In the genomic region with DNA sequence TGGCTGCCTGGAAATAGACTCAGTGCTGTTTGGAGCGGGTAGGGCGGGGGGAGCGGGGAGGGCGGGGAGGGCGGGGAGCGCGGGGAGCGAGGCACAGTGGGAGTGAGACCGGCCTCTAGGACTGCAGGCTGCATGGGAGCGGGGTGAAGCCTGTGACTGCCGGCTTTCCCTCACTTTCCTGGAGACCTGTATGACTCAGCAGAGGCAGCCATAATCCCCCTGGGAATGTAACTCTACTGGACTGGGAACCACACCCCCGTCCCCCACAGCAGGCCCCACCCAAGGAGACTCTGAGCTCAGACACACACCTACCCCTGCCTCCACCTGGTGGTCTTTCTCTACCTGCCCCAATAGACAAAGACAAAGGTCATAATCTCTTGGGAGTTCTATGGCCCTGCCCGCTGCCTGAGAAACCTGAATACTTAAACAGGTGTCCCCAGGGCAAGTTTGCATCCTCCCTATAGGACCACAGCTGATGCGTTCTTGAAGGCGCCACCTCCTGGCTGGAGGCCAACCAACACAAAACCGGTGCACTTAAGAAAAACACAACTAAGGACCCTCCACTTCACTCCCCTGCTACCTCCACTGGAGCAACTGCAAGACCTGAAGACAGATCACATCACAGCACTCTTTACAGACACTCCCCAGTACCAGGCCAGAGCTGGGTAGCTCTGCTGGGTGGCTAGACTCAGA, we compare ENCODE assay signal across 2 cellular contexts.
TF ChIP-seq lines count a peak whose summit lies in the region.

No MANE protein-coding gene starts in this region.

TF ChIP-seq in A549, 52 proteins besides CTCF, POLR2A, EP300 and RAD21:
- no peak for TF ChIP-seq NPAS2 (CRISPR knock-in tag; IDR thresholded peaks at IDR 0.05; ENCODE audit: borderline replicate concordance)
- TF ChIP-seq, protein P1, sequence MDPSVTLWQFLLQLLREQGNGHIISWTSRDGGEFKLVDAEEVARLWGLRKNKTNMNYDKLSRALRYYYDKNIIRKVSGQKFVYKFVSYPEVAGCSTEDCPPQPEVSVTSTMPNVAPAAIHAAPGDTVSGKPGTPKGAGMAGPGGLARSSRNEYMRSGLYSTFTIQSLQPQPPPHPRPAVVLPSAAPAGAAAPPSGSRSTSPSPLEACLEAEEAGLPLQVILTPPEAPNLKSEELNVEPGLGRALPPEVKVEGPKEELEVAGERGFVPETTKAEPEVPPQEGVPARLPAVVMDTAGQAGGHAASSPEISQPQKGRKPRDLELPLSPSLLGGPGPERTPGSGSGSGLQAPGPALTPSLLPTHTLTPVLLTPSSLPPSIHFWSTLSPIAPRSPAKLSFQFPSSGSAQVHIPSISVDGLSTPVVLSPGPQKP (IDR thresholded peaks at IDR 0.05; ENCODE audit: low read depth, low read length): no peak
- no peak for TF ChIP-seq RNF2 (IDR thresholded peaks at IDR 0.05; ENCODE audit: borderline replicate concordance, low read depth)
- no peak for TF ChIP-seq JUNB (IDR thresholded peaks at IDR 0.05)
- TF ChIP-seq SMC3 (IDR thresholded peaks at IDR 0.05): no peak
- no peak for TF ChIP-seq ZC3H11A (IDR thresholded peaks at IDR 0.05)
- peak; percentile 11 for TF ChIP-seq MAFK (IDR thresholded peaks at IDR 0.05; ENCODE audit: partially characterized antibody)
- no peak for TF ChIP-seq FOSL2 (IDR thresholded peaks at IDR 0.05)
- TF ChIP-seq FOSL2 (CRISPR knock-in tag; IDR thresholded peaks at IDR 0.05): peak; percentile 44
- TF ChIP-seq, protein P2, sequence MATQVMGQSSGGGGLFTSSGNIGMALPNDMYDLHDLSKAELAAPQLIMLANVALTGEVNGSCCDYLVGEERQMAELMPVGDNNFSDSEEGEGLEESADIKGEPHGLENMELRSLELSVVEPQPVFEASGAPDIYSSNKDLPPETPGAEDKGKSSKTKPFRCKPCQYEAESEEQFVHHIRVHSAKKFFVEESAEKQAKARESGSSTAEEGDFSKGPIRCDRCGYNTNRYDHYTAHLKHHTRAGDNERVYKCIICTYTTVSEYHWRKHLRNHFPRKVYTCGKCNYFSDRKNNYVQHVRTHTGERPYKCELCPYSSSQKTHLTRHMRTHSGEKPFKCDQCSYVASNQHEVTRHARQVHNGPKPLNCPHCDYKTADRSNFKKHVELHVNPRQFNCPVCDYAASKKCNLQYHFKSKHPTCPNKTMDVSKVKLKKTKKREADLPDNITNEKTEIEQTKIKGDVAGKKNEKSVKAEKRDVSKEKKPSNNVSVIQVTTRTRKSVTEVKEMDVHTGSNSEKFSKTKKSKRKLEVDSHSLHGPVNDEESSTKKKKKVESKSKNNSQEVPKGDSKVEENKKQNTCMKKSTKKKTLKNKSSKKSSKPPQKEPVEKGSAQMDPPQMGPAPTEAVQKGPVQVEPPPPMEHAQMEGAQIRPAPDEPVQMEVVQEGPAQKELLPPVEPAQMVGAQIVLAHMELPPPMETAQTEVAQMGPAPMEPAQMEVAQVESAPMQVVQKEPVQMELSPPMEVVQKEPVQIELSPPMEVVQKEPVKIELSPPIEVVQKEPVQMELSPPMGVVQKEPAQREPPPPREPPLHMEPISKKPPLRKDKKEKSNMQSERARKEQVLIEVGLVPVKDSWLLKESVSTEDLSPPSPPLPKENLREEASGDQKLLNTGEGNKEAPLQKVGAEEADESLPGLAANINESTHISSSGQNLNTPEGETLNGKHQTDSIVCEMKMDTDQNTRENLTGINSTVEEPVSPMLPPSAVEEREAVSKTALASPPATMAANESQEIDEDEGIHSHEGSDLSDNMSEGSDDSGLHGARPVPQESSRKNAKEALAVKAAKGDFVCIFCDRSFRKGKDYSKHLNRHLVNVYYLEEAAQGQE (IDR thresholded peaks at IDR 0.05): no peak
- TF ChIP-seq, protein P3, sequence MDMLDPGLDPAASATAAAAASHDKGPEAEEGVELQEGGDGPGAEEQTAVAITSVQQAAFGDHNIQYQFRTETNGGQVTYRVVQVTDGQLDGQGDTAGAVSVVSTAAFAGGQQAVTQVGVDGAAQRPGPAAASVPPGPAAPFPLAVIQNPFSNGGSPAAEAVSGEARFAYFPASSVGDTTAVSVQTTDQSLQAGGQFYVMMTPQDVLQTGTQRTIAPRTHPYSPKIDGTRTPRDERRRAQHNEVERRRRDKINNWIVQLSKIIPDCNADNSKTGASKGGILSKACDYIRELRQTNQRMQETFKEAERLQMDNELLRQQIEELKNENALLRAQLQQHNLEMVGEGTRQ (IDR thresholded peaks at IDR 0.05): no peak
- TF ChIP-seq HOXA7 (CRISPR knock-in tag; IDR thresholded peaks at IDR 0.05): no peak
- no peak for TF ChIP-seq TP53 (CRISPR knock-in tag; IDR thresholded peaks at IDR 0.05)
- TF ChIP-seq PHF8 (IDR thresholded peaks at IDR 0.05; ENCODE audit: borderline replicate concordance, low read depth): no peak
- no peak for TF ChIP-seq FOXS1 (CRISPR knock-in tag; IDR thresholded peaks at IDR 0.05)
- TF ChIP-seq ZFP36 (IDR thresholded peaks at IDR 0.05; ENCODE audit: borderline replicate concordance, partially characterized antibody): no peak
- no peak for TF ChIP-seq CBX8 (IDR thresholded peaks at IDR 0.05)
- no peak for TF ChIP-seq POLR2AphosphoS2 (conservative IDR thresholded peaks at IDR 0.05; ENCODE audit: low read length)
- TF ChIP-seq ESRRA (IDR thresholded peaks at IDR 0.05; ENCODE audit: borderline replicate concordance, low read length): no peak
- TF ChIP-seq ZNF302 (CRISPR knock-in tag; IDR thresholded peaks at IDR 0.05): no peak
- peak in 1 of 2 experiments; percentile 37; a peak in 1 of 5 replicates for TF ChIP-seq JUN (IDR thresholded peaks at IDR 0.05)
TF ChIP-seq in A549: peak in this region for 3.

TF ChIP-seq in HCT116, 20 proteins besides CTCF, POLR2A, EP300 and RAD21:
- TF ChIP-seq FOSL1 (IDR thresholded peaks at IDR 0.05; ENCODE audit: low read depth): peak; percentile 59
- TF ChIP-seq EZH2 (IDR thresholded peaks at IDR 0.05): no peak
- no peak for TF ChIP-seq SIN3A (IDR thresholded peaks at IDR 0.05; ENCODE audit: low read depth)
- no peak for TF ChIP-seq EZH2phosphoT487 (IDR thresholded peaks at IDR 0.05; ENCODE audit: borderline replicate concordance)
- no peak for TF ChIP-seq ZNF274 (IDR thresholded peaks at IDR 0.05; ENCODE audit: low read depth, low read length)
- TF ChIP-seq, protein P4, sequence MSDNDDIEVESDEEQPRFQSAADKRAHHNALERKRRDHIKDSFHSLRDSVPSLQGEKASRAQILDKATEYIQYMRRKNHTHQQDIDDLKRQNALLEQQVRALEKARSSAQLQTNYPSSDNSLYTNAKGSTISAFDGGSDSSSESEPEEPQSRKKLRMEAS (IDR thresholded peaks at IDR 0.05): peak; percentile 29; the same call in 1 of the 2 replicates
- TF ChIP-seq CBX3 (IDR thresholded peaks at IDR 0.05; ENCODE audit: low read depth): peak; percentile 52; the same call in 1 of the 2 replicates
- no peak for TF ChIP-seq SRF (IDR thresholded peaks at IDR 0.05; ENCODE audit: low read depth)
- peak; percentile 79 for TF ChIP-seq YY1 (IDR thresholded peaks at IDR 0.05; ENCODE audit: extremely low read depth, insufficient replicate concordance, low read depth, low read length)
- 0 out of 2 replicates have a peak, but pooled peaks have one; percentile 30 for TF ChIP-seq JUND (IDR thresholded peaks at IDR 0.05)
- TF ChIP-seq POLR2AphosphoS5 (IDR thresholded peaks at IDR 0.05; ENCODE audit: low read depth, low read length): peak; percentile 35; the same call in 1 of the 2 replicates
- TF ChIP-seq, protein P5, sequence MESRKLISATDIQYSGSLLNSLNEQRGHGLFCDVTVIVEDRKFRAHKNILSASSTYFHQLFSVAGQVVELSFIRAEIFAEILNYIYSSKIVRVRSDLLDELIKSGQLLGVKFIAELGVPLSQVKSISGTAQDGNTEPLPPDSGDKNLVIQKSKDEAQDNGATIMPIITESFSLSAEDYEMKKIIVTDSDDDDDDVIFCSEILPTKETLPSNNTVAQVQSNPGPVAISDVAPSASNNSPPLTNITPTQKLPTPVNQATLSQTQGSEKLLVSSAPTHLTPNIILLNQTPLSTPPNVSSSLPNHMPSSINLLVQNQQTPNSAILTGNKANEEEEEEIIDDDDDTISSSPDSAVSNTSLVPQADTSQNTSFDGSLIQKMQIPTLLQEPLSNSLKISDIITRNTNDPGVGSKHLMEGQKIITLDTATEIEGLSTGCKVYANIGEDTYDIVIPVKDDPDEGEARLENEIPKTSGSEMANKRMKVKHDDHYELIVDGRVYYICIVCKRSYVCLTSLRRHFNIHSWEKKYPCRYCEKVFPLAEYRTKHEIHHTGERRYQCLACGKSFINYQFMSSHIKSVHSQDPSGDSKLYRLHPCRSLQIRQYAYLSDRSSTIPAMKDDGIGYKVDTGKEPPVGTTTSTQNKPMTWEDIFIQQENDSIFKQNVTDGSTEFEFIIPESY (IDR thresholded peaks at IDR 0.05; ENCODE audit: extremely low read depth, insufficient replicate concordance, low read length): no peak
- TF ChIP-seq TCF7L2 (IDR thresholded peaks at IDR 0.05; ENCODE audit: borderline replicate concordance, extremely low read depth, insufficient read depth, insufficient read length): no peak
- peak; percentile 55 for TF ChIP-seq SP1 (IDR thresholded peaks at IDR 0.05; ENCODE audit: low read depth)
- TF ChIP-seq, protein P6, sequence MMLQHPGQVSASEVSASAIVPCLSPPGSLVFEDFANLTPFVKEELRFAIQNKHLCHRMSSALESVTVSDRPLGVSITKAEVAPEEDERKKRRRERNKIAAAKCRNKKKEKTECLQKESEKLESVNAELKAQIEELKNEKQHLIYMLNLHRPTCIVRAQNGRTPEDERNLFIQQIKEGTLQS (IDR thresholded peaks at IDR 0.05): no peak
- TF ChIP-seq, protein P2 (IDR thresholded peaks at IDR 0.05; ENCODE audit: low read depth): no peak
- TF ChIP-seq CEBPB (IDR thresholded peaks at IDR 0.05; ENCODE audit: low read depth): no peak
- no peak for TF ChIP-seq ZFX (IDR thresholded peaks at IDR 0.05)
- TF ChIP-seq EGR1 (IDR thresholded peaks at IDR 0.05; ENCODE audit: low read depth): no peak
- TF ChIP-seq ELF1 (IDR thresholded peaks at IDR 0.05; ENCODE audit: borderline replicate concordance, low read depth): no peak
